In genomic region chr5:94746731-94747124, GRCh38 we compare ENCODE assay signal across 10 cellular contexts.
DNase-seq lines count a peak whose midpoint lies in the region; FAIRE-seq and TF ChIP-seq lines count a peak whose summit lies in the region.
"Had no signal": no experiment of that assay in that cellular context is flagged by ENCODE, and none has a peak within 500 bp of the region (broad histone marks: within the 10 kb centered on the region; RNA-seq: fewer than 3 reads in every experiment).

No MANE protein-coding gene starts in this region.

- peak; percentile 12 for DNase-seq in GM18507 (ENCODE audit: extremely low spot score, insufficient read length, low read depth)
- peak; percentile 5 for DNase-seq in HCEC 1CT
- peak; percentile 74 for DNase-seq in Karpas-422
- DNase-seq in glomerular visceral epithelial cell (ENCODE audit: extremely low spot score): peak; percentile 11
- no peak for DNase-seq in NCI-H748 (lab: John Stamatoyannopoulos, UW; ENCODE audit: unreplicated experiment)
- DNase-seq in SK-N-DZ (ENCODE audit: low spot score): no peak
- DNase-seq in D341Med (ENCODE audit: low spot score): no peak
- DNase-seq in foreskin fibroblast: no peak
- DNase-seq: aorta; stimulated activated CD4-positive, alpha-beta T cell treated with anti-CD3 and anti-CD28 coated beads, Interleukin-12 subunit alpha, Interleukin-12 subunit beta, amount 100 ng/mL, for 4 hours had no signal

- H3K27ac ChIP-seq in Karpas-422 (ENCODE audit: low read length): no peak overlapping the region

- H3K4me2 ChIP-seq in Karpas-422 (ENCODE audit: low read depth, low read length, poor library complexity, severe bottlenecking): peak overlapping the region; percentile 31

- no peaks in the 10 kb centered on the region for H3K36me3 ChIP-seq in Karpas-422 (ENCODE audit: insufficient read depth, low read length)

- no peaks in the 10 kb centered on the region for H3K9me2 ChIP-seq in Karpas-422 (replicated peaks; ENCODE audit: insufficient read depth, low read length)

- no peaks in the 10 kb centered on the region for H3K27me3 ChIP-seq in Karpas-422 (ENCODE audit: low read length)

- H3K9ac ChIP-seq in Karpas-422 (ENCODE audit: low read length): no peak overlapping the region

- H2AFZ ChIP-seq in Karpas-422 (ENCODE audit: low read length): no peak overlapping the region

- no peaks in the 10 kb centered on the region for H3K9me3 ChIP-seq in Karpas-422 (ENCODE audit: low read length)

- TF ChIP-seq CTCF in foreskin fibroblast (IDR thresholded peaks at IDR 0.05; ENCODE audit: low read depth, low read length): no peak

- H3K4me3 ChIP-seq in Karpas-422 (ENCODE audit: low read length) (no peak overlapping the region), foreskin fibroblast (ENCODE audit: low read depth in 1 of 2, low read length in 2 of 2) (no peak overlapping the region)

- no peaks in the 10 kb centered on the region for H3K79me2 ChIP-seq in Karpas-422 (ENCODE audit: low read length)

- peaks cover 13% of the 10 kb centered on the region for H3K4me1 ChIP-seq in Karpas-422 (ENCODE audit: low read length)

- no peaks in the 10 kb centered on the region for H4K20me1 ChIP-seq in Karpas-422 (ENCODE audit: insufficient read depth, low read depth, low read length)

- peak; percentile 89 for FAIRE-seq in GM18507 (lab: Jason Lieb, UNC)

Comparison
In these comparisons a context has a peak if more than half of its experiments do, and no peak if none do; other contexts are left out.
1. DNase-seq: peak in GM18507 (single experiment), HCEC 1CT (single experiment), Karpas-422 (single experiment) and glomerular visceral epithelial cell (single experiment); none in NCI-H748 (single experiment), SK-N-DZ (single experiment), D341Med (single experiment) and foreskin fibroblast (0 of 2).